Comparison of ENCODE assay signal across 1 cellular context in genomic region chr9:33506626-33507370, GRCh38.
A peak's percentile ranks its signal among the peaks of the same experiment; 100 is the strongest.
TF ChIP-seq lines count a peak whose summit lies in the region.

No MANE protein-coding gene starts in this region.

TF ChIP-seq in IMR-90, 13 proteins besides CTCF, POLR2A, EP300 and RAD21 (continued from another document):
- TF ChIP-seq MAFK (IDR thresholded peaks at IDR 0.05; ENCODE audit: low read depth, low read length) (0 out of 2 replicates have a peak, but pooled peaks have one; percentile 18), MAZ (IDR thresholded peaks at IDR 0.05; ENCODE audit: borderline replicate concordance, low read depth, low read length) (peak; percentile 29; the same call in 1 of the 2 replicates)
TF ChIP-seq in IMR-90: peak in this region for 8.
